Comparison of ENCODE assay signal across 1 cellular context in genomic region chr13:66844933-66845332, GRCh38.
TF ChIP-seq lines count a peak whose summit lies in the region.

No MANE protein-coding gene starts in this region.

TF ChIP-seq in HepG2, 621 proteins besides CTCF, POLR2A, EP300 and RAD21:
- TF ChIP-seq ZNF609 (CRISPR knock-in tag; IDR thresholded peaks at IDR 0.05; ENCODE audit: borderline replicate concordance) (no peak), HOXA3 (CRISPR knock-in tag; IDR thresholded peaks at IDR 0.05) (no peak)
